Comparison of ENCODE assay signal across 1 cellular context in the genomic region with DNA sequence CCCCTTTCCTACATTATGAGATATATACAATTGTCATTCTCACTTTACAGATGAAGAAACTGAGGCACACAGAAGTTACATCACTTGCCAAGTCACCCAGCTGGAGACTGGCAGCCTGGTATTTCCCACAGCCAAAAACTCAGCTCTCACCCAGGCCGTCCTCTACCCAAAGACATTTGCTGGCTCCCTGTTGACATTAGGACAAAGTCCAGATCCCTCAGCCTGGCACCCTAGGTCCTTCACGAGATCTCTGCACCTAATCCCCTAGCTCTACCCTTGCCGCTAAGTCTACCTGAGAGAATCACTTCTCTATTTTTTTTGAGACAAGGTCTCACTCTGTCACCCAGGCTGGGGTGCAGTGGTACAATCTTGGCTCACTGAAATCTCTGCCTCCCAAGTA.
A peak's percentile ranks its signal among the peaks of the same experiment; 100 is the strongest.
TF ChIP-seq lines count a peak whose summit lies in the region.

No MANE protein-coding gene starts in this region.

TF ChIP-seq in GM12878, 131 proteins besides CTCF, POLR2A, EP300 and RAD21:
- TF ChIP-seq SMARCA5 (IDR thresholded peaks at IDR 0.05), result no peak
- no peak for TF ChIP-seq ZNF217 (IDR thresholded peaks at IDR 0.05)
- TF ChIP-seq SPI1 (IDR thresholded peaks at IDR 0.05; ENCODE audit: borderline replicate concordance, insufficient read depth, low read depth, low read length), result peak; percentile 9; the same call in 1 of the 2 replicates
